Comparison of ENCODE assay signal across 9 cellular contexts in the genomic region with DNA sequence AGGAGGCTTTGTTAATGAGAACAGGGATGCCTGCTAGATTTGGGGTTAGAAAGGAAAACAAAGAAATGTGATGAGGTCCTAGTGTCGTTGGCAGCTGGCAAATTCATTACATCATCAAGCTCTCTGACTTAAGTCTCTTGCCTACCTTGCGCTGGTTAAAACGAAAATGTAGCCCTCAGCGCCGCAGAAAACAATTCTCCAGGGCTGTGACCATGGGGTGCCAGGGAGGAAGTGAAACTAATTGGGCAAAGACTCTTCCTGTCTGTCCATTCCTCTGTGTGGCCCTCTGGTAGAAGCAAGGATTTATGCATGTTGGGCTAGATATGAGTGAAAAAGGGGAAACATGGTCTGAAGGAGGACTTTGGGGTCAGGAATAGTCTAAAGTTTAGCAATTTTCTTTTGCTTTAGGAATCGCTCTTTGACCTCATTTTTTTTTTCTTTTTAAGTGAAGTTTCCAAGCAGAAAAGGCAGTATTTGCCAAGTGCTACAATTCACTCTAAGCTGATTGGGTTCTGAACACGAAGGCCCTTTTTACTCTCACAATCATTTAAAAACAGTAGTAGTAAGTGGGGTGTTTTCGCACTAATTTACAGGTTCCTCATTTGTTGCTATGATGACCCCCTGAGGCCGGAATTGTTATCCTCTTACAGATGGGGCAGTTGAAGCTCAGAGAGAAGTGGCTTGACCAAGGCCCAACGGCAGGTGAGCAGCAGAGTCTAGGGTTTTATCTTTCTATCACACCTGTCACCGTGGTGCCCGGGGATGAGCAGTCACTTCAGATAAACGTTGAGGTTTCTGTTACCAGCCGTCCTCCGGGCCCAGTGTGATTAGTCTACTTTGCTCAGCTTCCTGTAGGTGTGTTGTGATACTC. TPM values are rescaled to one million over a fixed set of nuclear protein-coding genes. Genes with fewer than 3 reads are reported as not detected.
A peak's percentile ranks its signal among the peaks of the same experiment; 100 is the strongest.
DNase-seq lines count a peak whose midpoint lies in the region; ATAC-seq, FAIRE-seq and TF ChIP-seq lines count a peak whose summit lies in the region.
"Had no signal": no experiment of that assay in that cellular context is flagged by ENCODE, and none has a peak within 500 bp of the region (broad histone marks: within the 10 kb centered on the region; RNA-seq: fewer than 3 reads in every experiment).

No MANE protein-coding gene starts in this region.

- TF ChIP-seq CTCF in PC-9 (conservative IDR thresholded peaks at IDR 0.05) (no peak), SK-N-SH (IDR thresholded peaks at IDR 0.05) (no peak)

- H3K27me3 ChIP-seq in HUES64 (ENCODE audit: insufficient read depth, low read length) (no peaks in the 10 kb centered on the region), small intestine (ENCODE audit: control insufficient read depth in 2 of 2, insufficient read depth in 2 of 2, low read length in 2 of 2) (no peaks in the 10 kb centered on the region), PC-9 (ENCODE audit: insufficient read depth, low read depth) (no peaks in the 10 kb centered on the region), SK-N-SH (ENCODE audit: insufficient read depth) (no peaks in the 10 kb centered on the region)

- H4K20me1 ChIP-seq in PC-9 (ENCODE audit: insufficient read depth) (no peaks in the 10 kb centered on the region), SK-N-SH (ENCODE audit: insufficient read depth) (no peaks in the 10 kb centered on the region)

- peak; percentile 23 for ATAC-seq in GM18505 (IDR thresholded peaks at IDR 0.05; ENCODE audit: unreplicated experiment)
- ATAC-seq in SK-N-SH treated with all-trans-retinoic acid at 6 μM for 48 hours: no peak

- H3K9me3 ChIP-seq in HUES64 (ENCODE audit: insufficient read depth, low read depth, low read length) (peaks cover 5% of the 10 kb centered on the region), small intestine (ENCODE audit: control insufficient read depth, low read depth) (no peaks in the 10 kb centered on the region), PC-9 (ENCODE audit: insufficient read depth, low read depth) (no peaks in the 10 kb centered on the region), SK-N-SH (no peaks in the 10 kb centered on the region)
- H3K9me3 ChIP-seq: thoracic aorta had no signal

- peak; percentile 33 for TF ChIP-seq POLR2A in GM18505 (IDR thresholded peaks at IDR 0.05; ENCODE audit: borderline replicate concordance, extremely low read depth, insufficient read depth, insufficient read length)

- TF ChIP-seq RAD21 in SK-N-SH (IDR thresholded peaks at IDR 0.05; ENCODE audit: low read length): no peak

- no peak for TF ChIP-seq EP300 in SK-N-SH (IDR thresholded peaks at IDR 0.05; ENCODE audit: borderline replicate concordance in 1 of 2, low read depth in 1 of 2, low read length in 1 of 2)

- no peak for FAIRE-seq in small intestine (lab: Jason Lieb, UNC)

- WGBS in HUES64: 63% methylated on average over 14 of the region's 15 CpGs
- 49 to 59% (median 54%) methylated on average over 15 of the region's 15 CpGs for WGBS in small intestine, 3 donors
- WGBS in SK-N-SH (ENCODE audit: low lambda C conversion rate): 89% methylated on average over 14 of the region's 15 CpGs

- no peaks in the 10 kb centered on the region for H3K36me3 ChIP-seq in HUES64 (ENCODE audit: insufficient read depth, low read length)
- H3K36me3 ChIP-seq in small intestine (ENCODE audit: control insufficient read depth in 2 of 2, insufficient read depth in 2 of 2, low read length in 2 of 2): no peaks in the 10 kb centered on the region
- no peaks in the 10 kb centered on the region; the same call in 1 of the 2 replicates for H3K36me3 ChIP-seq in PC-9 (ENCODE audit: low read depth)
- H3K36me3 ChIP-seq in SK-N-SH (replicated peaks in 1 of 2; ENCODE audit: control insufficient read depth in 1 of 2, insufficient read depth in 2 of 2, low read length in 1 of 2): no peaks in the 10 kb centered on the region
- H3K36me3 ChIP-seq: thoracic aorta had no signal

- H3K27ac ChIP-seq in HUES64 (ENCODE audit: low read depth, low read length) (peak overlapping the region; percentile 84), small intestine (ENCODE audit: low read depth in 1 of 2, low read length in 1 of 2) (peak overlapping the region; percentile 62 to 88), PC-9 (no peak overlapping the region), SK-N-SH (ENCODE audit: low read depth in 2 of 2, low read length in 1 of 2) (no peak overlapping the region)
- H3K27ac ChIP-seq: thoracic aorta had no signal

- H3K4me2 ChIP-seq in PC-9 (no peak overlapping the region), SK-N-SH (no peak overlapping the region)

- H3K9ac ChIP-seq in HUES64 (ENCODE audit: low read depth, low read length) (0 out of 2 replicates have a peak overlapping the region, but pooled peaks have one; percentile 9), SK-N-SH (no peak overlapping the region)

- peak; percentile 88 for DNase-seq in activated effector memory CD4-positive, alpha-beta T cell treated with anti-CD3 and anti-CD28 coated beads, Interleukin-2, amount 50 U/mL, for 16 hours
- DNase-seq in small intestine (peak; percentile 48), PC-9 (no peak), SK-N-SH (no peak), occipital lobe (lab: John Stamatoyannopoulos, UW) (no peak)

- H3K4me1 ChIP-seq in HUES64 (ENCODE audit: insufficient read depth, low read length) (peaks cover 39% of the 10 kb centered on the region), small intestine (ENCODE audit: control insufficient read depth in 2 of 2, insufficient read depth in 1 of 2, low read depth in 1 of 2, low read length in 1 of 2) (peaks cover 0 to 2% of the 10 kb centered on the region in 2 donors), PC-9 (replicated peaks; ENCODE audit: insufficient read depth) (peaks cover 29% of the 10 kb centered on the region), SK-N-SH (ENCODE audit: control insufficient read depth in 1 of 2, insufficient read depth in 2 of 2, low read depth in 1 of 2, low read length in 1 of 2) (peaks cover 0 to 2% of the 10 kb centered on the region in 2 experiments; a peak in 1 of 4 replicates)

- H3K79me2 ChIP-seq in PC-9 (ENCODE audit: low read depth) (no peaks in the 10 kb centered on the region), SK-N-SH (ENCODE audit: insufficient read depth) (no peaks in the 10 kb centered on the region)

- POLR2A ChIA-PET in PC-9 (lab: Charles Lee; ENCODE audit: unreplicated experiment): interaction anchor here (0.5 kb wide), 1 partner anchor 256 kb away, joined by 4 read pairs; no protein-coding TSS in a partner anchor
- POLR2A ChIA-PET in SK-N-SH (lab: Yijun Ruan, JAX): no interaction called here

- H3K4me3 ChIP-seq in HUES64 (ENCODE audit: low read length) (no peak overlapping the region), small intestine (ENCODE audit: low read depth in 1 of 2, low read length in 2 of 2) (no peak overlapping the region), PC-9 (no peak overlapping the region), SK-N-SH (ENCODE audit: low read depth in 2 of 2, low read length in 1 of 2) (no peak overlapping the region)
- H3K4me3 ChIP-seq: thoracic aorta had no signal

- H3K9me2 ChIP-seq in PC-9 (ENCODE audit: insufficient read depth): no peaks in the 10 kb centered on the region
- no peaks in the 10 kb centered on the region for H3K9me2 ChIP-seq in SK-N-SH

- no peak overlapping the region for H2AFZ ChIP-seq in PC-9
- no peak overlapping the region for H2AFZ ChIP-seq in SK-N-SH (ENCODE audit: low read depth)

- no TSS peak for BruUV-seq in PC-9 (replicated peaks; lab: Mats Ljungman, UMichigan)

- CTCF ChIA-PET in PC-9 (lab: Charles Lee) (no interaction called here), SK-N-SH (lab: Yijun Ruan, JAX) (interaction anchor here (0.7 to 7.1 kb wide), 11 partner anchors 9 to 252 kb away, joined by 3 to 44 read pairs (median 4); a partner anchor contains a TSS)

- intact Hi-C loops in PC-9 (cut with micrococcal nuclease; ENCODE audit: unreplicated experiment): no loop called here

- peaks cover 12% of the 10 kb centered on the region for H3F3A ChIP-seq in PC-9 (ENCODE audit: insufficient read depth, low read depth)
- H3F3A ChIP-seq in SK-N-SH (replicated peaks; ENCODE audit: insufficient read depth): no peaks in the 10 kb centered on the region

TF ChIP-seq in SK-N-SH, 30 proteins besides CTCF, POLR2A, EP300 and RAD21 (continues in another document):
- TF ChIP-seq, protein P1, sequence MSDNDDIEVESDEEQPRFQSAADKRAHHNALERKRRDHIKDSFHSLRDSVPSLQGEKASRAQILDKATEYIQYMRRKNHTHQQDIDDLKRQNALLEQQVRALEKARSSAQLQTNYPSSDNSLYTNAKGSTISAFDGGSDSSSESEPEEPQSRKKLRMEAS (IDR thresholded peaks at IDR 0.05; ENCODE audit: low read depth): no peak
- TF ChIP-seq SMC3 (IDR thresholded peaks at IDR 0.05; ENCODE audit: low read depth, low read length) (no peak), MXI1 (IDR thresholded peaks at IDR 0.05; ENCODE audit: low read depth, low read length) (no peak), JUND (IDR thresholded peaks at IDR 0.05) (no peak), ELF1 (IDR thresholded peaks at IDR 0.05) (no peak), NFIC (IDR thresholded peaks at IDR 0.05; ENCODE audit: borderline replicate concordance) (no peak), FOXM1 (IDR thresholded peaks at IDR 0.05; ENCODE audit: low read depth) (no peak), TEAD4 (IDR thresholded peaks at IDR 0.05; ENCODE audit: borderline replicate concordance, insufficient read depth) (no peak), TAF1 (IDR thresholded peaks at IDR 0.05; ENCODE audit: borderline replicate concordance, low read depth, low read length) (no peak)

TF ChIP-seq in SK-N-SH treated with all-trans-retinoic acid at 6 μM for 48 hours, 23 proteins besides CTCF, POLR2A, EP300 and RAD21 (continues in another document):
- no peak for TF ChIP-seq ISL1 (CRISPR knock-in tag; IDR thresholded peaks at IDR 0.05)
- no peak for TF ChIP-seq PPARA (CRISPR knock-in tag; IDR thresholded peaks at IDR 0.05; ENCODE audit: borderline replicate concordance)
- TF ChIP-seq TCF4 (CRISPR knock-in tag; IDR thresholded peaks at IDR 0.05; ENCODE audit: borderline replicate concordance): no peak
- TF ChIP-seq ZNF8 (CRISPR knock-in tag; IDR thresholded peaks at IDR 0.05): no peak
- no peak for TF ChIP-seq OSR1 (CRISPR knock-in tag; IDR thresholded peaks at IDR 0.05)
- no peak for TF ChIP-seq ZC3H10 (CRISPR knock-in tag; IDR thresholded peaks at IDR 0.05)
- TF ChIP-seq GLIS3 (CRISPR knock-in tag; IDR thresholded peaks at IDR 0.05): no peak

RNA-seq across cellular contexts. Expression of a gene that starts 27.3 kb away (rescaled TPM):
- 2.7 TPM for polyA plus RNA-seq in HUES64 (2013, experiment 1 of 2)
- 3.0 TPM for polyA plus RNA-seq in HUES64 (2013, experiment 2 of 2)
- polyA plus RNA-seq in small intestine (under 1 TPM in 1 of 3 donors, not detected in 2; 0.01 TPM), SK-N-SH (2012; rRNA removed) (0.05 and 0.26 TPM in 2 replicates)
- total RNA-seq in PC-9 (2021) (not detected in 2 replicates), occipital lobe (0.31 TPM)
- polyA plus RNA-seq in SK-N-SH (2012; cell fraction: cytosol; rRNA removed): 0.14 and 0.15 TPM in 2 replicates
- 0.05 and 0.07 TPM in 2 replicates for polyA plus RNA-seq in SK-N-SH (2012; cell fraction: nucleus; rRNA removed)
- total RNA-seq: thoracic aorta had no signal

Comparison
In these comparisons a context has a peak if more than half of its experiments do, and no peak if none do; other contexts are left out.
1. H3K27ac ChIP-seq: peak in HUES64 (single experiment) and small intestine (2 of 2); none in PC-9 (single experiment) and SK-N-SH (0 of 2).
2. DNase-seq: peak in activated effector memory CD4-positive, alpha-beta T cell treated with anti-CD3 and anti-CD28 coated beads, Interleukin-2, amount 50 U/mL, for 16 hours (single experiment) and small intestine (single experiment); none in PC-9 (0 of 2), SK-N-SH (single experiment) and occipital lobe (single experiment).